In the genomic region with DNA sequence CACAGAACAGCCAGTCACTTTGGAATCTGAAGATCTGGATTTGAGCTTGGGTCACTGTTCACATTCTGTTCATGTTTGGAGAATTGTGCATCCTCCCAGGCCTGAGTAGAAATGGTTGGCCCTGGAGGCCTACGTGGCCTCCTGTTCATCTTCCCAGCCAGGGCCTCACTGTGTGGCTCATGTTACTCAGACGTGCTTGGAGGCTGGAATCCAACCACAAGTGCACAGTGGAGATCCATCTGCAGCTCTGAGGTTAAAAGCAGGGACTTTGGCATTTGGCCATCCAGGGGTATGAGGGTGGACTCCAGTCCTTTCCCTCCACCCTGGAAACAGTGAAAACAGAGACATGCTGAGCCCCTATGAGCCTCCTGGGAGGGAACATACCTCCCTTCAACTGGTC, we compare ENCODE assay signal across 22 cellular contexts.
DNase-seq lines count a peak whose midpoint lies in the region; TF ChIP-seq lines count a peak whose summit lies in the region.
"Had no signal": no experiment of that assay in that cellular context is flagged by ENCODE, and none has a peak within 500 bp of the region (broad histone marks: within the 10 kb centered on the region; RNA-seq: fewer than 3 reads in every experiment).

No MANE protein-coding gene starts in this region.

- no peaks in the 10 kb centered on the region for H3K36me3 ChIP-seq in BJ (ENCODE audit: control insufficient read depth, insufficient read depth, low read length)
- H3K36me3 ChIP-seq: upper lobe of right lung had no signal

- no peaks in the 10 kb centered on the region for H3K36me3 Mint-ChIP-seq in CD14-positive monocyte
- H3K36me3 Mint-ChIP-seq: activated naive CD4-positive, alpha-beta T cell treated with anti-CD3 and anti-CD28 coated beads, Interleukin-2, amount 50 U/mL, for 72 hours; naive B cell had no signal

- intact Hi-C loops in CD14-positive monocyte (cut with micrococcal nuclease), result no loop called here

- DNase-seq in BJ (ENCODE audit: low read depth) (peak; percentile 44), M059J (ENCODE audit: low read depth) (peak; percentile 78), choroid plexus epithelial cell (ENCODE audit: low read depth) (peak; percentile 95), myocyte (ENCODE audit: low read depth) (peak; percentile 99), pons (ENCODE audit: low spot score) (no peak), CD14-positive monocyte (ENCODE audit: low spot score) (no peak), hypothalamus (lab: John Stamatoyannopoulos, UW) (no peak), COR-L47 (lab: John Stamatoyannopoulos, UW) (no peak)
- DNase-seq: ACHN; activated CD4-positive, alpha-beta T cell treated with anti-CD3 and anti-CD28 coated beads, Interleukin-2, amount 50 U/mL, for 1 hour; activated T-cell treated with anti-CD3 and anti-CD28 coated beads, Interleukin-2, amount 50 U/mL, for 4 hours; Caco-2; effector memory CD4-positive, alpha-beta T cell; foreskin keratinocyte; MV-4-11; naive B cell; NCI-H2081 treated with DMSO at 0.1 percent for 48 hours; psoas muscle; upper lobe of right lung had no signal

- POLR2A ChIA-PET in BJ (lab: Charles Lee), result interaction anchor here (0.6 kb wide), 1 partner anchor 219 kb away, joined by 3 read pairs; no protein-coding TSS in a partner anchor

- CTCF ChIA-PET in BJ (lab: Yijun Ruan, JAX), result no interaction called here

- H3K27me3 Mint-ChIP-seq in CD14-positive monocyte (ENCODE audit: low read depth in 3 of 3), result peaks cover 0 to 1% (median 0%) of the 10 kb centered on the region in 3 donors
- H3K27me3 Mint-ChIP-seq: central memory CD8-positive, alpha-beta T cell; naive B cell; stimulated activated naive CD8-positive, alpha-beta T cell treated with anti-CD3 and anti-CD28 coated beads, Interleukin-15, Interleukin-2, amounts not matched to agents 100 ng/mL and 50 ng/mL, for 24 hours had no signal

- TF ChIP-seq CTCF in BJ (IDR thresholded peaks at IDR 0.05; ENCODE audit: insufficient read depth, low read depth, low read length) (no peak), choroid plexus epithelial cell (conservative IDR thresholded peaks at IDR 0.05; ENCODE audit: low read depth, low read length) (no peak), CD14-positive monocyte (IDR thresholded peaks at IDR 0.05) (no peak)

- no peak overlapping the region for H3K27ac Mint-ChIP-seq in CD14-positive monocyte
- H3K27ac Mint-ChIP-seq: activated naive CD4-positive, alpha-beta T cell treated with anti-CD3 and anti-CD28 coated beads, Interleukin-2, amount 50 U/mL, for 72 hours; stimulated activated naive CD8-positive, alpha-beta T cell treated with anti-CD3 and anti-CD28 coated beads, Interleukin-15, Interleukin-2, amounts not matched to agents 100 ng/mL and 50 ng/mL, for 24 hours had no signal

- no peaks in the 10 kb centered on the region for H3K4me1 Mint-ChIP-seq in CD14-positive monocyte
- H3K4me1 Mint-ChIP-seq: central memory CD8-positive, alpha-beta T cell; naive B cell had no signal

- no peak overlapping the region for H3K4me3 Mint-ChIP-seq in CD14-positive monocyte
- H3K4me3 Mint-ChIP-seq: activated T-cell treated with anti-CD3 and anti-CD28 coated beads, Interleukin-2, amount 50 U/mL, for 4 hours; central memory CD8-positive, alpha-beta T cell; naive B cell; stimulated activated naive CD8-positive, alpha-beta T cell treated with anti-CD3 and anti-CD28 coated beads, Interleukin-15, Interleukin-2, amounts not matched to agents 100 ng/mL and 50 ng/mL, for 24 hours had no signal

- no peak overlapping the region for H3K4me3 ChIP-seq in BJ (ENCODE audit: low read depth, low read length)
- no peak overlapping the region for H3K4me3 ChIP-seq in choroid plexus epithelial cell (ENCODE audit: low read depth, low read length)
- H3K4me3 ChIP-seq: psoas muscle, upper lobe of right lung had no signal

- peaks cover 0 to 9% (median 6%) of the 10 kb centered on the region in 7 donors for H3K9me3 Mint-ChIP-seq in CD14-positive monocyte
- H3K9me3 Mint-ChIP-seq: activated T-cell treated with anti-CD3 and anti-CD28 coated beads, Interleukin-2, amount 50 U/mL, for 4 hours had no signal

- no peaks in the 10 kb centered on the region for H3K27me3 ChIP-seq in BJ (ENCODE audit: control insufficient read depth, insufficient read depth, low read length)
- H3K27me3 ChIP-seq: foreskin keratinocyte, upper lobe of right lung had no signal

Comparison
In these comparisons a context has a peak if more than half of its experiments do, and no peak if none do; other contexts are left out.
1. DNase-seq: peak in BJ (single experiment), M059J (single experiment), choroid plexus epithelial cell (single experiment) and myocyte (single experiment); none in pons (single experiment), CD14-positive monocyte (single experiment), hypothalamus (0 of 51) and COR-L47 (single experiment).